Comparison of ENCODE assay signal across 25 cellular contexts in genomic region chr1:32676945-32677344, GRCh38. TPM values are rescaled to one million over a fixed set of nuclear protein-coding genes. Genes with fewer than 3 reads are reported as not detected.
"Had no signal": no experiment of that assay in that cellular context is flagged by ENCODE, and none has a peak within 500 bp of the region (broad histone marks: within the 10 kb centered on the region; RNA-seq: fewer than 3 reads in every experiment).

No MANE protein-coding gene starts in this region.

- H3K4me3 Mint-ChIP-seq: activated CD8-positive, alpha-beta T cell treated with anti-CD3 and anti-CD28 coated beads for 36 hours; activated naive CD4-positive, alpha-beta T cell treated with anti-CD3 and anti-CD28 coated beads for 36 hours; activated naive CD8-positive, alpha-beta T cell; activated T-helper 17 cell treated with anti-CD3 and anti-CD28 coated beads, Interleukin-2, amount 50 U/mL, for 72 hours; brain; IgD-negative memory B cell; T-cell had no signal

- H3K27ac ChIP-seq: SK-N-MC had no signal

- H3K9me3 Mint-ChIP-seq: activated CD8-positive, alpha-beta T cell treated with anti-CD3 and anti-CD28 coated beads for 36 hours; activated naive CD4-positive, alpha-beta T cell treated with anti-CD3 and anti-CD28 coated beads for 36 hours; activated T-helper 17 cell treated with anti-CD3 and anti-CD28 coated beads, Interleukin-2, amount 50 U/mL, for 72 hours; brain; IgD-negative memory B cell; T-cell had no signal

- H3K27ac Mint-ChIP-seq: activated CD8-positive, alpha-beta T cell treated with anti-CD3 and anti-CD28 coated beads for 36 hours; activated naive CD4-positive, alpha-beta T cell treated with anti-CD3 and anti-CD28 coated beads for 36 hours; activated naive CD8-positive, alpha-beta T cell; activated T-helper 17 cell treated with anti-CD3 and anti-CD28 coated beads, Interleukin-2, amount 50 U/mL, for 72 hours; IgD-negative memory B cell; T-cell had no signal

- ATAC-seq: activated CD8-positive, alpha-beta T cell treated with anti-CD3 and anti-CD28 coated beads for 36 hours; activated T-helper 17 cell treated with anti-CD3 and anti-CD28 coated beads, Interleukin-2, amount 50 U/mL, for 72 hours; T-cell had no signal

- H3K4me3 ChIP-seq: SK-N-MC had no signal

- H3K27me3 Mint-ChIP-seq: activated CD8-positive, alpha-beta T cell treated with anti-CD3 and anti-CD28 coated beads for 36 hours; activated naive CD8-positive, alpha-beta T cell; activated T-helper 17 cell treated with anti-CD3 and anti-CD28 coated beads, Interleukin-2, amount 50 U/mL, for 72 hours; brain; IgD-negative memory B cell; T-cell had no signal

- DNase-seq: activated CD4-positive, CD25-positive, alpha-beta regulatory T cell; activated CD8-positive, alpha-beta T cell treated with anti-CD3 and anti-CD28 coated beads for 36 hours; activated gamma-delta T cell; activated naive CD4-positive, alpha-beta T cell treated with anti-CD3 and anti-CD28 coated beads for 36 hours; activated T-cell treated with anti-CD3 and anti-CD28 coated beads, Interleukin-2, amount 50 U/mL, for 48 hours; amygdala; KG1; NCI-H1092 treated with DMSO at 0.1 percent for 48 hours; NCI-H1417 treated with DMSO at 0.1 percent for 48 hours; NCI-H1694; NCI-H2029; NCI-H2107; NCI-H2171 treated with DMSO at 0.1 percent for 48 hours; NCI-H226; NCI-H526; NCI-H82; SIG-M5; T-cell; T-helper 2 cell; T1000 had no signal

- H3K4me1 Mint-ChIP-seq: activated T-helper 17 cell treated with anti-CD3 and anti-CD28 coated beads, Interleukin-2, amount 50 U/mL, for 72 hours; brain; T-cell had no signal

RNA-seq across cellular contexts. Expression of gene SYNC, which starts 25.6 kb away (rescaled TPM):
- total RNA-seq: activated CD8-positive, alpha-beta T cell treated with anti-CD3 and anti-CD28 coated beads for 36 hours; activated naive CD4-positive, alpha-beta T cell treated with anti-CD3 and anti-CD28 coated beads for 36 hours; activated T-helper 17 cell treated with anti-CD3 and anti-CD28 coated beads, Interleukin-2, amount 50 U/mL, for 72 hours had no signal
- polyA plus RNA-seq: IgD-negative memory B cell had no signal
